ENCODE assay signal across 9 cellular contexts in the genomic region with DNA sequence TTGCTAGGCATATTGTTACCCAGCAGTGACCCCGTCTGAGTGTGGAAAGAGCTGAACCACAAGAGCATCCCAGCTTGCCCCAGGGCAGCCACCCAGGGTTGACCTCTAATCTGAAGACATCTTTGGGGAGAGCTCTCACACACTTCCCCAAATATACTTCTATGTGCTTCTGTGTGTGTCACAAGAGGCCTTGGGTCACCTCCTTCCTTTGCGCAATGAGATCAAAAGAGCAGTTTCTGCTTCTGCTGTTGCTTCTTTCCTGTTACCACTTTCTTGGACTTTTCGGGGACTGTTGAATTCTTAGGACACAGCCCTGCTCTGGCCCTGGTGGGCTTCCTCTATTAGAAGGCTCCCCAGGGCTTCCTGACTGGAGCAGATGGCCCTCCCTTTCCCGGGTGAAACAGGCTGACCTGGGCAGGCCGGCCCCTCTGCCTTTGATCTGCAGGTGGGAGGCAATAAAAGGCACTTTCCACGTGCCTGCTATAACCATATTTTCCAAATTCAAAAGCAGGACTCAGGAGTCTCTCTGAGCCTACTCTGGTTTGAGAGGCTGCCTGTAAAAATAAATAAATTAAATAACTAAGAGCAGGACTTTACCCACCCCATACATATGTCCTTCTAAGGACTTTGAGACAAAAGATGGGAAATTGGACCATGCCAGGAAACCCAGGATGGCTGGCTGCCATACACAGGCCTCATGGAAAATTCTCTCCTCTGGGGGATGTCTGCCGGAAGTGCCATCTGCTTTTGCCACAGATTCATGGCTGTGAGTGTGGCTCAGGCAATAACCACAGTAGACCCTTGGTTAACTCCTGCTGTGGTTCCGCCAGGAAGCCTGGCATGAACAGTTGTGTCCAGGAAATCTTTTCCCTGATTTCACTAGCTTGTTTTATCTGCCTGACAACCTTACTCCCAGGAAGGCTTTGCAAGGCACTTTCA. TPM values are rescaled to one million over a fixed set of nuclear protein-coding genes. Genes with fewer than 3 reads are reported as not detected.
DNase-seq lines count a peak whose midpoint lies in the region; ATAC-seq and TF ChIP-seq lines count a peak whose summit lies in the region.
"Had no signal": no experiment of that assay in that cellular context is flagged by ENCODE, and none has a peak within 500 bp of the region (broad histone marks: within the 10 kb centered on the region; RNA-seq: fewer than 3 reads in every experiment).

No MANE protein-coding gene starts in this region.

- no peaks in the 10 kb centered on the region for H3K36me3 ChIP-seq in lower lobe of right lung
- H3K36me3 ChIP-seq in uterus, result no peaks in the 10 kb centered on the region
- no peaks in the 10 kb centered on the region for H3K36me3 ChIP-seq in vagina

- H3K4me1 ChIP-seq in lower lobe of right lung (peaks cover 31% of the 10 kb centered on the region), uterus (no peaks in the 10 kb centered on the region), vagina (no peaks in the 10 kb centered on the region)

- peaks cover 46% of the 10 kb centered on the region for H3K4me1 Mint-ChIP-seq in activated T-helper 1 cell treated with anti-CD3 and anti-CD28 coated beads, Interleukin-12 subunit alpha, Interleukin-12 subunit beta, Interleukin-2, Interleukin-4 antibody, amounts not matched to agents 30 ng/mL and 10 ng/mL and 1 ng/mL, durations not matched to agents 14 hours and 24 hours and 36 hours (ENCODE audit: low read depth)
- peaks cover 14% of the 10 kb centered on the region for H3K4me1 Mint-ChIP-seq in type B pancreatic cell (ENCODE audit: unreplicated experiment)

- DNase-seq in A172 (ENCODE audit: low spot score) (peak; percentile 23), lower lobe of right lung (peak; percentile 83), uterus (peak; percentile 23 to 24), vagina (ENCODE audit: extremely low spot score in 2 of 2) (no peak), NCI-H345 treated with DMSO at 0.1 percent for 48 hours (lab: John Stamatoyannopoulos, UW; ENCODE audit: unreplicated experiment) (no peak), type B pancreatic cell (ENCODE audit: extremely low spot score, unreplicated experiment) (no peak)
- DNase-seq in activated T-helper 1 cell treated with anti-CD3 and anti-CD28 coated beads, Interleukin-12 subunit alpha, Interleukin-12 subunit beta, Interleukin-2, Interleukin-4 antibody, amounts not matched to agents 30 ng/mL and 10 ng/mL and 1 ng/mL, durations not matched to agents 14 hours and 24 hours and 36 hours (ENCODE audit: low spot score), result no peak

- ATAC-seq in HG03378 (IDR thresholded peaks at IDR 0.05; ENCODE audit: unreplicated experiment) (peak; percentile 35), lower lobe of right lung (peak; percentile 90 to 94)

- peaks cover under 1% of the 10 kb centered on the region for H3K9me3 Mint-ChIP-seq in activated T-helper 1 cell treated with anti-CD3 and anti-CD28 coated beads, Interleukin-12 subunit alpha, Interleukin-12 subunit beta, Interleukin-2, Interleukin-4 antibody, amounts not matched to agents 30 ng/mL and 10 ng/mL and 1 ng/mL, durations not matched to agents 14 hours and 24 hours and 36 hours
- H3K9me3 Mint-ChIP-seq in type B pancreatic cell, result peaks cover 10% of the 10 kb centered on the region

- H3K36me3 Mint-ChIP-seq in activated T-helper 1 cell treated with anti-CD3 and anti-CD28 coated beads, Interleukin-12 subunit alpha, Interleukin-12 subunit beta, Interleukin-2, Interleukin-4 antibody, amounts not matched to agents 30 ng/mL and 10 ng/mL and 1 ng/mL, durations not matched to agents 14 hours and 24 hours and 36 hours (ENCODE audit: low read depth), result peaks cover 9% of the 10 kb centered on the region
- H3K36me3 Mint-ChIP-seq in type B pancreatic cell, result no peaks in the 10 kb centered on the region

- H3K27ac ChIP-seq in lower lobe of right lung (no peak overlapping the region), uterus (peak overlapping the region; percentile 16 to 45), vagina (no peak overlapping the region)
- H3K27ac ChIP-seq: SK-N-MC had no signal

- TF ChIP-seq CTCF in lower lobe of right lung (IDR thresholded peaks at IDR 0.05) (no peak), uterus (IDR thresholded peaks at IDR 0.05) (no peak), vagina (IDR thresholded peaks at IDR 0.05) (no peak), type B pancreatic cell (conservative IDR thresholded peaks at IDR 0.05) (no peak)

- H3K9me3 ChIP-seq in lower lobe of right lung (peaks cover under 1% of the 10 kb centered on the region), uterus (no peaks in the 10 kb centered on the region), vagina (no peaks in the 10 kb centered on the region)

- no peaks in the 10 kb centered on the region for H3K27me3 ChIP-seq in lower lobe of right lung (ENCODE audit: low read depth)
- H3K27me3 ChIP-seq in uterus, result no peaks in the 10 kb centered on the region
- no peaks in the 10 kb centered on the region for H3K27me3 ChIP-seq in vagina

- no peak overlapping the region for H3K4me3 ChIP-seq in lower lobe of right lung
- H3K4me3 ChIP-seq in uterus, result no peak overlapping the region
- no peak overlapping the region for H3K4me3 ChIP-seq in vagina
- H3K4me3 ChIP-seq: SK-N-MC had no signal

- peaks cover 2% of the 10 kb centered on the region for H3K27me3 Mint-ChIP-seq in activated T-helper 1 cell treated with anti-CD3 and anti-CD28 coated beads, Interleukin-12 subunit alpha, Interleukin-12 subunit beta, Interleukin-2, Interleukin-4 antibody, amounts not matched to agents 30 ng/mL and 10 ng/mL and 1 ng/mL, durations not matched to agents 14 hours and 24 hours and 36 hours (ENCODE audit: insufficient read depth)
- no peaks in the 10 kb centered on the region for H3K27me3 Mint-ChIP-seq in type B pancreatic cell

- no peak for TF ChIP-seq POLR2A in uterus (IDR thresholded peaks at IDR 0.05)
- TF ChIP-seq POLR2A in vagina (IDR thresholded peaks at IDR 0.05), result no peak

- intact Hi-C loops in activated T-helper 1 cell treated with anti-CD3 and anti-CD28 coated beads, Interleukin-12 subunit alpha, Interleukin-12 subunit beta, Interleukin-2, Interleukin-4 antibody, amounts not matched to agents 30 ng/mL and 10 ng/mL and 1 ng/mL, durations not matched to agents 14 hours and 24 hours and 36 hours (cut with micrococcal nuclease), result loop anchor here (2.0 kb wide), 2 partner anchors 15 to 45 kb away; no protein-coding TSS in a partner anchor
- intact Hi-C loops in lower lobe of right lung (cut with DNase I), result loop anchor here (10.0 kb wide), 1 partner anchor 83 kb away; no protein-coding TSS in a partner anchor
- intact Hi-C loops in uterus (cut with DNase I; ENCODE audit: low total_unique reads), result loop anchor here (10.0 kb wide), 1 partner anchor 83 kb away; no protein-coding TSS in a partner anchor
- intact Hi-C loops in vagina (cut with DNase I), result loop anchor here (10.0 kb wide), 1 partner anchor 1773 kb away; no protein-coding TSS in a partner anchor

- peak overlapping the region; percentile 1 for H3K4me3 Mint-ChIP-seq in activated T-helper 1 cell treated with anti-CD3 and anti-CD28 coated beads, Interleukin-12 subunit alpha, Interleukin-12 subunit beta, Interleukin-2, Interleukin-4 antibody, amounts not matched to agents 30 ng/mL and 10 ng/mL and 1 ng/mL, durations not matched to agents 14 hours and 24 hours and 36 hours
- H3K4me3 Mint-ChIP-seq in type B pancreatic cell, result no peak overlapping the region

- H3K27ac Mint-ChIP-seq in activated T-helper 1 cell treated with anti-CD3 and anti-CD28 coated beads, Interleukin-12 subunit alpha, Interleukin-12 subunit beta, Interleukin-2, Interleukin-4 antibody, amounts not matched to agents 30 ng/mL and 10 ng/mL and 1 ng/mL, durations not matched to agents 14 hours and 24 hours and 36 hours, result peak overlapping the region; percentile 87
- no peak overlapping the region for H3K27ac Mint-ChIP-seq in type B pancreatic cell

RNA-seq across cellular contexts. Expression of gene RCSD1, which starts 28.3 kb away (rescaled TPM):
- total RNA-seq in A172 (2014; rRNA removed; shearing (Covaris generic)), result 0.29 and 0.36 TPM in 2 replicates
- 78.6 and 81.9 TPM in 2 replicates for total RNA-seq in activated T-helper 1 cell treated with anti-CD3 and anti-CD28 coated beads, Interleukin-12 subunit alpha, Interleukin-12 subunit beta, Interleukin-2, Interleukin-4 antibody, amounts not matched to agents 30 ng/mL and 10 ng/mL and 1 ng/mL, durations not matched to agents 14 hours and 24 hours and 36 hours
- total RNA-seq in lower lobe of right lung (20.7 TPM), uterus (10 to 100 TPM in 2 of 4 donors, 1 to 10 TPM in 2; 1.8 to 21.3 (median 12.5) TPM), vagina (11.5 TPM), type B pancreatic cell (ENCODE audit: low replicate concordance) (0.75 and 5.4 TPM in 2 replicates)

RNA-seq across cellular contexts. Expression of gene CREG1, which starts 48.1 kb away (rescaled TPM):
- 90.0 and 93.8 TPM in 2 replicates for total RNA-seq in A172 (2014; rRNA removed; shearing (Covaris generic))
- 15.3 and 16.8 TPM in 2 replicates for total RNA-seq in activated T-helper 1 cell treated with anti-CD3 and anti-CD28 coated beads, Interleukin-12 subunit alpha, Interleukin-12 subunit beta, Interleukin-2, Interleukin-4 antibody, amounts not matched to agents 30 ng/mL and 10 ng/mL and 1 ng/mL, durations not matched to agents 14 hours and 24 hours and 36 hours
- total RNA-seq in lower lobe of right lung (161 TPM), uterus (100 to 1,000 TPM in 2 of 4 donors, 10 to 100 TPM in 2; 72.7 to 161 (median 91.0) TPM), vagina (152 TPM), type B pancreatic cell (ENCODE audit: low replicate concordance) (39.5 and 54.9 TPM in 2 replicates)

Comparison
In these comparisons a context has a peak if more than half of its experiments do, and no peak if none do; other contexts are left out.
1. DNase-seq: peak in A172 (single experiment), lower lobe of right lung (single experiment) and uterus (2 of 2); none in activated T-helper 1 cell treated with anti-CD3 and anti-CD28 coated beads, Interleukin-12 subunit alpha, Interleukin-12 subunit beta, Interleukin-2, Interleukin-4 antibody, amounts not matched to agents 30 ng/mL and 10 ng/mL and 1 ng/mL, durations not matched to agents 14 hours and 24 hours and 36 hours (single experiment), vagina (0 of 2), NCI-H345 treated with DMSO at 0.1 percent for 48 hours (single experiment) and type B pancreatic cell (single experiment).
2. H3K27ac ChIP-seq: peak in uterus (2 of 2); none in lower lobe of right lung (single experiment) and vagina (single experiment).